ENCODE assay signal across 16 cellular contexts in the genomic region with DNA sequence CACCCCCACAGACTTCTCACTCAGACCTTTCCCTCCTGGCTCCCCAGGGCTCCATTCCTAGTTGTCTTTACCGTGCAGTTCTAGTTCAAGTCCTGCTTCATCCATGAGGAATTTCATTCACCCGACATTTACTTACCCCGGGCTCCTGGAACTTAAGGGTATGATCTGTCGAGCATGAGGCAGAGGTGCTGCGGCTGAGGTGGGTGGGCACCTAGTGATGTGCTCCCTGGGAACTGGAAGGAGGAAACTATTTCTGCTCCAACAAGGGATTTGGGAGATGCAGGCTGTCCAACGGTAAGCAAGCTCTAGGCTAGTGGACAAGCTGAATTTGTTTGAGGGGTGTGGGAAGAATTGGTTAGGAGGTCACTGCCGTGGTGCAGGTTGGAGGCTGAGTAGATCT. TPM values are rescaled to one million over a fixed set of nuclear protein-coding genes. Genes with fewer than 3 reads are reported as not detected.
"Had no signal": no experiment of that assay in that cellular context is flagged by ENCODE, and none has a peak within 500 bp of the region (broad histone marks: within the 10 kb centered on the region; RNA-seq: fewer than 3 reads in every experiment).

No MANE protein-coding gene starts in this region.

- H3K27me3 Mint-ChIP-seq: naive thymus-derived CD8-positive, alpha-beta T cell had no signal

- H3K9me3 ChIP-seq: colonic mucosa, heart left ventricle, mucosa of descending colon, psoas muscle, stomach, thoracic aorta, transverse colon had no signal

- H3K4me1 ChIP-seq: colonic mucosa, parathyroid adenoma, psoas muscle had no signal

- H3K36me3 ChIP-seq: colonic mucosa, transverse colon had no signal

- H3K27me3 ChIP-seq: colonic mucosa, heart left ventricle, stomach, transverse colon had no signal

- H3K9me3 Mint-ChIP-seq: naive thymus-derived CD8-positive, alpha-beta T cell had no signal

- H3K36me3 Mint-ChIP-seq: naive thymus-derived CD8-positive, alpha-beta T cell had no signal

- H3K79me2 ChIP-seq: parathyroid adenoma had no signal

- H3K27ac ChIP-seq: colonic mucosa, parathyroid adenoma, psoas muscle, thoracic aorta had no signal

- H3K27ac Mint-ChIP-seq: naive thymus-derived CD8-positive, alpha-beta T cell had no signal

- H3K9ac ChIP-seq: parathyroid adenoma had no signal

- H3K4me3 ChIP-seq: colonic mucosa, heart left ventricle, mucosa of descending colon, psoas muscle, stomach, thoracic aorta, transverse colon had no signal

- H3K4me3 Mint-ChIP-seq: naive thymus-derived CD8-positive, alpha-beta T cell had no signal

- ATAC-seq: heart left ventricle; mucosa of descending colon; naive thymus-derived CD8-positive, alpha-beta T cell; psoas muscle; sciatic nerve had no signal

- DNase-seq: colonic mucosa; dermis blood vessel endothelial cell; erythroblast; heart left ventricle; hippocampal formation; naive thymus-derived CD8-positive, alpha-beta T cell; occipital lobe; psoas muscle; stimulated activated naive CD4-positive, alpha-beta T cell; stomach; substantia nigra; transverse colon had no signal

- H2AFZ ChIP-seq: parathyroid adenoma had no signal

RNA-seq across cellular contexts. Expression of a gene that starts 30.2 kb away (rescaled TPM):
- polyA plus RNA-seq: naive thymus-derived CD8-positive, alpha-beta T cell had no signal
